ENCODE assay signal across 1 cellular context in the genomic region with DNA sequence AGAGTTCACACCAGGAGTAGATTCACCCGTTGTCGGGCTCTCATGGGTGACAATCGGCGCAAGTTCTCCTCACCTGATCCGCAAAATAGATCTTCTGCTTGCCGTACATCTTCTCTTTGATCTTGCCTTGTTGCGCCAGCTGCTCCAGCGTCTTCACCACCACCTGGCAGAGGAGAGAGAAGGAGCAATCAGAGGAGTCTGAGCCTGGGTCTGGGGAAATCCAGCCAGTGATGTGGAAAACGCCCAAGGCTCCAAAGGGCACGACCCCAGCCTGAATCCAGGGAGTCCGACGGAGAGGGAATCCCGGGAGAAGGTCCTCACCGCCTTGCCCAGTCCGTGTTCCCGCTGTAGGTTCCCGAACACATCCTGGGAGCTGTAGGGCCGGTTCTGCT.
TF ChIP-seq lines count a peak whose summit lies in the region.

No MANE protein-coding gene starts in this region.

TF ChIP-seq in HepG2, 621 proteins besides CTCF, POLR2A, EP300 and RAD21 (continues in another document):
- TF ChIP-seq ZNF709 (CRISPR knock-in tag; IDR thresholded peaks at IDR 0.05), result no peak
- TF ChIP-seq ZSCAN30 (CRISPR knock-in tag; IDR thresholded peaks at IDR 0.05), result no peak
- TF ChIP-seq, protein P1, sequence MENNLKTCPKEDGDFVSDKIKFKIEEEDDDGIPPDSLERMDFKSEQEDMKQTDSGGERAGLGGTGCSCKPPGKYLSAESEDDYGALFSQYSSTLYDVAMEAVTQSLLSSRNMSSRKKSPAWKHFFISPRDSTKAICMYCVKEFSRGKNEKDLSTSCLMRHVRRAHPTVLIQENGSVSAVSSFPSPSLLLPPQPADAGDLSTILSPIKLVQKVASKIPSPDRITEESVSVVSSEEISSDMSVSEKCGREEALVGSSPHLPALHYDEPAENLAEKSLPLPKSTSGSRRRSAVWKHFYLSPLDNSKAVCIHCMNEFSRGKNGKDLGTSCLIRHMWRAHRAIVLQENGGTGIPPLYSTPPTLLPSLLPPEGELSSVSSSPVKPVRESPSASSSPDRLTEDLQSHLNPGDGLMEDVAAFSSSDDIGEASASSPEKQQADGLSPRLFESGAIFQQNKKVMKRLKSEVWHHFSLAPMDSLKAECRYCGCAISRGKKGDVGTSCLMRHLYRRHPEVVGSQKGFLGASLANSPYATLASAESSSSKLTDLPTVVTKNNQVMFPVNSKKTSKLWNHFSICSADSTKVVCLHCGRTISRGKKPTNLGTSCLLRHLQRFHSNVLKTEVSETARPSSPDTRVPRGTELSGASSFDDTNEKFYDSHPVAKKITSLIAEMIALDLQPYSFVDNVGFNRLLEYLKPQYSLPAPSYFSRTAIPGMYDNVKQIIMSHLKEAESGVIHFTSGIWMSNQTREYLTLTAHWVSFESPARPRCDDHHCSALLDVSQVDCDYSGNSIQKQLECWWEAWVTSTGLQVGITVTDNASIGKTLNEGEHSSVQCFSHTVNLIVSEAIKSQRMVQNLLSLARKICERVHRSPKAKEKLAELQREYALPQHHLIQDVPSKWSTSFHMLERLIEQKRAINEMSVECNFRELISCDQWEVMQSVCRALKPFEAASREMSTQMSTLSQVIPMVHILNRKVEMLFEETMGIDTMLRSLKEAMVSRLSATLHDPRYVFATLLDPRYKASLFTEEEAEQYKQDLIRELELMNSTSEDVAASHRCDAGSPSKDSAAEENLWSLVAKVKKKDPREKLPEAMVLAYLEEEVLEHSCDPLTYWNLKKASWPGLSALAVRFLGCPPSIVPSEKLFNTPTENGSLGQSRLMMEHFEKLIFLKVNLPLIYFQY (CRISPR knock-in tag; IDR thresholded peaks at IDR 0.05; ENCODE audit: borderline replicate concordance), result no peak
- TF ChIP-seq, protein P2, sequence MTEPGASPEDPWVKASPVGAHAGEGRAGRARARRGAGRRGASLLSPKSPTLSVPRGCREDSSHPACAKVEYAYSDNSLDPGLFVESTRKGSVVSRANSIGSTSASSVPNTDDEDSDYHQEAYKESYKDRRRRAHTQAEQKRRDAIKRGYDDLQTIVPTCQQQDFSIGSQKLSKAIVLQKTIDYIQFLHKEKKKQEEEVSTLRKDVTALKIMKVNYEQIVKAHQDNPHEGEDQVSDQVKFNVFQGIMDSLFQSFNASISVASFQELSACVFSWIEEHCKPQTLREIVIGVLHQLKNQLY (CRISPR knock-in tag; IDR thresholded peaks at IDR 0.05), result no peak
- no peak for TF ChIP-seq AHR (CRISPR knock-in tag; IDR thresholded peaks at IDR 0.05)
- no peak for TF ChIP-seq CAMTA2 (CRISPR knock-in tag; IDR thresholded peaks at IDR 0.05; ENCODE audit: borderline replicate concordance)
- no peak for TF ChIP-seq ZNF577 (CRISPR knock-in tag; IDR thresholded peaks at IDR 0.05; ENCODE audit: borderline replicate concordance, low read depth)
- no peak for TF ChIP-seq ZNF792 (CRISPR knock-in tag; IDR thresholded peaks at IDR 0.05)
- peak; percentile 46; the same call in 1 of the 2 replicates for TF ChIP-seq ZNF879 (CRISPR knock-in tag; IDR thresholded peaks at IDR 0.05)
- TF ChIP-seq, protein P3, sequence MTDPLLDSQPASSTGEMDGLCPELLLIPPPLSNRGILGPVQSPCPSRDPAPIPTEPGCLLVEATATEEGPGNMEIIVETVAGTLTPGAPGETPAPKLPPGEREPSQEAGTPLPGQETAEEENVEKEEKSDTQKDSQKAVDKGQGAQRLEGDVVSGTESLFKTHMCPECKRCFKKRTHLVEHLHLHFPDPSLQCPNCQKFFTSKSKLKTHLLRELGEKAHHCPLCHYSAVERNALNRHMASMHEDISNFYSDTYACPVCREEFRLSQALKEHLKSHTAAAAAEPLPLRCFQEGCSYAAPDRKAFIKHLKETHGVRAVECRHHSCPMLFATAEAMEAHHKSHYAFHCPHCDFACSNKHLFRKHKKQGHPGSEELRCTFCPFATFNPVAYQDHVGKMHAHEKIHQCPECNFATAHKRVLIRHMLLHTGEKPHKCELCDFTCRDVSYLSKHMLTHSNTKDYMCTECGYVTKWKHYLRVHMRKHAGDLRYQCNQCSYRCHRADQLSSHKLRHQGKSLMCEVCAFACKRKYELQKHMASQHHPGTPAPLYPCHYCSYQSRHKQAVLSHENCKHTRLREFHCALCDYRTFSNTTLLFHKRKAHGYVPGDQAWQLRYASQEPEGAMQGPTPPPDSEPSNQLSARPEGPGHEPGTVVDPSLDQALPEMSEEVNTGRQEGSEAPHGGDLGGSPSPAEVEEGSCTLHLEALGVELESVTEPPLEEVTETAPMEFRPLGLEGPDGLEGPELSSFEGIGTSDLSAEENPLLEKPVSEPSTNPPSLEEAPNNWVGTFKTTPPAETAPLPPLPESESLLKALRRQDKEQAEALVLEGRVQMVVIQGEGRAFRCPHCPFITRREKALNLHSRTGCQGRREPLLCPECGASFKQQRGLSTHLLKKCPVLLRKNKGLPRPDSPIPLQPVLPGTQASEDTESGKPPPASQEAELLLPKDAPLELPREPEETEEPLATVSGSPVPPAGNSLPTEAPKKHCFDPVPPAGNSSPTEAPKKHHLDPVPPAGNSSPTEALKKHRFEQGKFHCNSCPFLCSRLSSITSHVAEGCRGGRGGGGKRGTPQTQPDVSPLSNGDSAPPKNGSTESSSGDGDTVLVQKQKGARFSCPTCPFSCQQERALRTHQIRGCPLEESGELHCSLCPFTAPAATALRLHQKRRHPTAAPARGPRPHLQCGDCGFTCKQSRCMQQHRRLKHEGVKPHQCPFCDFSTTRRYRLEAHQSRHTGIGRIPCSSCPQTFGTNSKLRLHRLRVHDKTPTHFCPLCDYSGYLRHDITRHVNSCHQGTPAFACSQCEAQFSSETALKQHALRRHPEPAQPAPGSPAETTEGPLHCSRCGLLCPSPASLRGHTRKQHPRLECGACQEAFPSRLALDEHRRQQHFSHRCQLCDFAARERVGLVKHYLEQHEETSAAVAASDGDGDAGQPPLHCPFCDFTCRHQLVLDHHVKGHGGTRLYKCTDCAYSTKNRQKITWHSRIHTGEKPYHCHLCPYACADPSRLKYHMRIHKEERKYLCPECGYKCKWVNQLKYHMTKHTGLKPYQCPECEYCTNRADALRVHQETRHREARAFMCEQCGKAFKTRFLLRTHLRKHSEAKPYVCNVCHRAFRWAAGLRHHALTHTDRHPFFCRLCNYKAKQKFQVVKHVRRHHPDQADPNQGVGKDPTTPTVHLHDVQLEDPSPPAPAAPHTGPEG (CRISPR knock-in tag; IDR thresholded peaks at IDR 0.05), result no peak
- no peak for TF ChIP-seq ZNF570 (CRISPR knock-in tag; IDR thresholded peaks at IDR 0.05; ENCODE audit: borderline replicate concordance)
- 0 out of 2 replicates have a peak, but pooled peaks have one; percentile 48 for TF ChIP-seq BRD4 (CRISPR knock-in tag; IDR thresholded peaks at IDR 0.05)
- no peak for TF ChIP-seq ZNF83 (CRISPR knock-in tag; IDR thresholded peaks at IDR 0.05; ENCODE audit: borderline replicate concordance)
- TF ChIP-seq, protein P4, sequence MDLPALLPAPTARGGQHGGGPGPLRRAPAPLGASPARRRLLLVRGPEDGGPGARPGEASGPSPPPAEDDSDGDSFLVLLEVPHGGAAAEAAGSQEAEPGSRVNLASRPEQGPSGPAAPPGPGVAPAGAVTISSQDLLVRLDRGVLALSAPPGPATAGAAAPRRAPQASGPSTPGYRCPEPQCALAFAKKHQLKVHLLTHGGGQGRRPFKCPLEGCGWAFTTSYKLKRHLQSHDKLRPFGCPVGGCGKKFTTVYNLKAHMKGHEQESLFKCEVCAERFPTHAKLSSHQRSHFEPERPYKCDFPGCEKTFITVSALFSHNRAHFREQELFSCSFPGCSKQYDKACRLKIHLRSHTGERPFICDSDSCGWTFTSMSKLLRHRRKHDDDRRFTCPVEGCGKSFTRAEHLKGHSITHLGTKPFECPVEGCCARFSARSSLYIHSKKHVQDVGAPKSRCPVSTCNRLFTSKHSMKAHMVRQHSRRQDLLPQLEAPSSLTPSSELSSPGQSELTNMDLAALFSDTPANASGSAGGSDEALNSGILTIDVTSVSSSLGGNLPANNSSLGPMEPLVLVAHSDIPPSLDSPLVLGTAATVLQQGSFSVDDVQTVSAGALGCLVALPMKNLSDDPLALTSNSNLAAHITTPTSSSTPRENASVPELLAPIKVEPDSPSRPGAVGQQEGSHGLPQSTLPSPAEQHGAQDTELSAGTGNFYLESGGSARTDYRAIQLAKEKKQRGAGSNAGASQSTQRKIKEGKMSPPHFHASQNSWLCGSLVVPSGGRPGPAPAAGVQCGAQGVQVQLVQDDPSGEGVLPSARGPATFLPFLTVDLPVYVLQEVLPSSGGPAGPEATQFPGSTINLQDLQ (CRISPR knock-in tag; IDR thresholded peaks at IDR 0.05), result 0 out of 2 replicates have a peak, but pooled peaks have one; percentile 47
- peak; percentile 35; the same call in 1 of the 2 replicates for TF ChIP-seq ZFP37 (CRISPR knock-in tag; IDR thresholded peaks at IDR 0.05; ENCODE audit: borderline replicate concordance)
- TF ChIP-seq, protein P5, sequence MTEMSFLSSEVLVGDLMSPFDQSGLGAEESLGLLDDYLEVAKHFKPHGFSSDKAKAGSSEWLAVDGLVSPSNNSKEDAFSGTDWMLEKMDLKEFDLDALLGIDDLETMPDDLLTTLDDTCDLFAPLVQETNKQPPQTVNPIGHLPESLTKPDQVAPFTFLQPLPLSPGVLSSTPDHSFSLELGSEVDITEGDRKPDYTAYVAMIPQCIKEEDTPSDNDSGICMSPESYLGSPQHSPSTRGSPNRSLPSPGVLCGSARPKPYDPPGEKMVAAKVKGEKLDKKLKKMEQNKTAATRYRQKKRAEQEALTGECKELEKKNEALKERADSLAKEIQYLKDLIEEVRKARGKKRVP (CRISPR knock-in tag; IDR thresholded peaks at IDR 0.05), result 0 out of 4 replicates have a peak, but pooled peaks of 1 of the 2 experiments have one; percentile 8
- no peak for TF ChIP-seq CBFB (CRISPR knock-in tag; IDR thresholded peaks at IDR 0.05)
- TF ChIP-seq, protein P6, sequence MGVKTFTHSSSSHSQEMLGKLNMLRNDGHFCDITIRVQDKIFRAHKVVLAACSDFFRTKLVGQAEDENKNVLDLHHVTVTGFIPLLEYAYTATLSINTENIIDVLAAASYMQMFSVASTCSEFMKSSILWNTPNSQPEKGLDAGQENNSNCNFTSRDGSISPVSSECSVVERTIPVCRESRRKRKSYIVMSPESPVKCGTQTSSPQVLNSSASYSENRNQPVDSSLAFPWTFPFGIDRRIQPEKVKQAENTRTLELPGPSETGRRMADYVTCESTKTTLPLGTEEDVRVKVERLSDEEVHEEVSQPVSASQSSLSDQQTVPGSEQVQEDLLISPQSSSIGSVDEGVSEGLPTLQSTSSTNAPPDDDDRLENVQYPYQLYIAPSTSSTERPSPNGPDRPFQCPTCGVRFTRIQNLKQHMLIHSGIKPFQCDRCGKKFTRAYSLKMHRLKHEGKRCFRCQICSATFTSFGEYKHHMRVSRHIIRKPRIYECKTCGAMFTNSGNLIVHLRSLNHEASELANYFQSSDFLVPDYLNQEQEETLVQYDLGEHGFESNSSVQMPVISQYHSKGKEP (CRISPR knock-in tag; IDR thresholded peaks at IDR 0.05), result 0 out of 2 replicates have a peak, but pooled peaks have one; percentile 11
- TF ChIP-seq, protein P7, sequence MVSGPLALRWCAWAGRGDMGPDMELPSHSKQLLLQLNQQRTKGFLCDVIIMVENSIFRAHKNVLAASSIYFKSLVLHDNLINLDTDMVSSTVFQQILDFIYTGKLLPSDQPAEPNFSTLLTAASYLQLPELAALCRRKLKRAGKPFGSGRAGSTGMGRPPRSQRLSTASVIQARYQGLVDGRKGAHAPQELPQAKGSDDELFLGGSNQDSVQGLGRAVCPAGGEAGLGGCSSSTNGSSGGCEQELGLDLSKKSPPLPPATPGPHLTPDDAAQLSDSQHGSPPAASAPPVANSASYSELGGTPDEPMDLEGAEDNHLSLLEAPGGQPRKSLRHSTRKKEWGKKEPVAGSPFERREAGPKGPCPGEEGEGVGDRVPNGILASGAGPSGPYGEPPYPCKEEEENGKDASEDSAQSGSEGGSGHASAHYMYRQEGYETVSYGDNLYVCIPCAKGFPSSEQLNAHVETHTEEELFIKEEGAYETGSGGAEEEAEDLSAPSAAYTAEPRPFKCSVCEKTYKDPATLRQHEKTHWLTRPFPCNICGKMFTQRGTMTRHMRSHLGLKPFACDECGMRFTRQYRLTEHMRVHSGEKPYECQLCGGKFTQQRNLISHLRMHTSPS (CRISPR knock-in tag; IDR thresholded peaks at IDR 0.05; ENCODE audit: low read depth), result no peak
- TF ChIP-seq, protein P8, sequence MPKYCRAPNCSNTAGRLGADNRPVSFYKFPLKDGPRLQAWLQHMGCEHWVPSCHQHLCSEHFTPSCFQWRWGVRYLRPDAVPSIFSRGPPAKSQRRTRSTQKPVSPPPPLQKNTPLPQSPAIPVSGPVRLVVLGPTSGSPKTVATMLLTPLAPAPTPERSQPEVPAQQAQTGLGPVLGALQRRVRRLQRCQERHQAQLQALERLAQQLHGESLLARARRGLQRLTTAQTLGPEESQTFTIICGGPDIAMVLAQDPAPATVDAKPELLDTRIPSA (CRISPR knock-in tag; IDR thresholded peaks at IDR 0.05; ENCODE audit: borderline replicate concordance), result no peak
- no peak for TF ChIP-seq ZNF546 (CRISPR knock-in tag; conservative IDR thresholded peaks at IDR 0.05)
- no peak for TF ChIP-seq NPAS2 (CRISPR knock-in tag; IDR thresholded peaks at IDR 0.05; ENCODE audit: borderline replicate concordance)
- TF ChIP-seq, protein P9, sequence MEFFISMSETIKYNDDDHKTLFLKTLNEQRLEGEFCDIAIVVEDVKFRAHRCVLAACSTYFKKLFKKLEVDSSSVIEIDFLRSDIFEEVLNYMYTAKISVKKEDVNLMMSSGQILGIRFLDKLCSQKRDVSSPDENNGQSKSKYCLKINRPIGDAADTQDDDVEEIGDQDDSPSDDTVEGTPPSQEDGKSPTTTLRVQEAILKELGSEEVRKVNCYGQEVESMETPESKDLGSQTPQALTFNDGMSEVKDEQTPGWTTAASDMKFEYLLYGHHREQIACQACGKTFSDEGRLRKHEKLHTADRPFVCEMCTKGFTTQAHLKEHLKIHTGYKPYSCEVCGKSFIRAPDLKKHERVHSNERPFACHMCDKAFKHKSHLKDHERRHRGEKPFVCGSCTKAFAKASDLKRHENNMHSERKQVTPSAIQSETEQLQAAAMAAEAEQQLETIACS (CRISPR knock-in tag; IDR thresholded peaks at IDR 0.05), result no peak
- TF ChIP-seq ZNF777 (CRISPR knock-in tag; IDR thresholded peaks at IDR 0.05), result 0 out of 2 replicates have a peak, but pooled peaks have one; percentile 12
- TF ChIP-seq DNMT1 (CRISPR knock-in tag; IDR thresholded peaks at IDR 0.05), result 0 out of 2 replicates have a peak, but pooled peaks have one; percentile 26
- TF ChIP-seq TBP (CRISPR knock-in tag; IDR thresholded peaks at IDR 0.05), result no peak
- no peak for TF ChIP-seq SIX4 (CRISPR knock-in tag; IDR thresholded peaks at IDR 0.05)
- TF ChIP-seq ZNF564 (CRISPR knock-in tag; IDR thresholded peaks at IDR 0.05), result no peak
- TF ChIP-seq ZNF773 (CRISPR knock-in tag; IDR thresholded peaks at IDR 0.05; ENCODE audit: borderline replicate concordance), result peak; percentile 42; the same call in 1 of the 2 replicates
